Comparison of ENCODE assay signal across 8 cellular contexts in the genomic region with DNA sequence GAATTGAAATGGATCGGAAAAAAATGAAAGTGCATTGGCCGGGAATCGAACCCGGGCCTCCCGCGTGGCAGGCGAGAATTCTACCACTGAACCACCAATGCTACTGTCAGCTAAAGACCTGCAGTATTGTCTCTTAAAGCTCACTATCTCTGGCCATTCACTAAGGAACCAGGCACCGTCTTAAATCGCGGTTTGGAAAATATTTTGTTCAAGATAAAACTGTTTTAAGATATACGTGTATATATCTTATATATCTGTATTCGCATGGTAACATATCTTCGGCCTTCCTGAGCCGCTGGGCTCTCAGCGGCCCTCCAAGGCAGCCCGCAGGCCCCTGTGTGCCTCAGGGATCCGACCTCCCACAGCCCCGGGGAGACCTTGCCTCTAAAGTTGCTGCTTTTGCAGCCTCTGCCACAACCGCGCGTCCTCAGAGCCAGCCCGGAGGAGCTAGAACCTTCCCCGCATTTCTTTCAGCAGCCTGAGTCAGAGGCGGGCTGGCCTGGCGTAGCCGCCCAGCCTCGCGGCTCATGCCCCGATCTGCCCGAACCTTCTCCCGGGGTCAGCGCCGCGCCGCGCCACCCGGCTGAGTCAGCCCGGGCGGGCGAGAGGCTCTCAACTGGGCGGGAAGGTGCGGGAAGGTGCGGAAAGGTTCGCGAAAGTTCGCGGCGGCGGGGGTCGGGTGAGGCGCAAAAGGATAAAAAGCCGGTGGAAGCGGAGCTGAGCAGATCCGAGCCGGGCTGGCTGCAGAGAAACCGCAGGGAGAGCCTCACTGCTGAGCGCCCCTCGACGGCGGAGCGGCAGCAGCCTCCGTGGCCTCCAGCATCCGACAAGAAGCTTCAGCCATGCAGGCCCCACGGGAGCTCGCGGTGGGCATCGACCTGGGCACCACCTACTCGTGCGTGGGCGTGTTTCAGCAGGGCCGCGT. TPM values are rescaled to one million over a fixed set of nuclear protein-coding genes. Genes with fewer than 3 reads are reported as not detected.
DNase-seq lines count a peak whose midpoint lies in the region; ATAC-seq and TF ChIP-seq lines count a peak whose summit lies in the region.
"Not testable (repeated sequence)": the region's sequence is repeated elsewhere in the genome, so short reads cannot be mapped to it uniquely, and the experiment has no call there.

HSPA6 (plus strand) TSS at position 724 of the 925 bp plus-strand sequence; CDS start at position 843, 119 bp downstream.

- H3K4me3 ChIP-seq in A673 (ENCODE audit: low read depth, low read length, poor library complexity, severe bottlenecking) (peak within 1 kb of the TSS; percentile 68), skin epidermis (peak within 1 kb of the TSS; percentile 42 to 80 (median 61))

- intact Hi-C loops in A673 (cut with micrococcal nuclease; ENCODE audit: unreplicated experiment) = not testable (repeated sequence)

- peak within 1 kb of the TSS; percentile 73 for H3K27ac ChIP-seq in A673 (ENCODE audit: low read depth, low read length, poor library complexity, severe bottlenecking)
- peak within 1 kb of the TSS; percentile 8 to 95 (median 83) for H3K27ac ChIP-seq in skin epidermis

- H3K9me3 ChIP-seq in A673 (ENCODE audit: low read depth, low read length, poor library complexity, severe bottlenecking) = not testable (repeated sequence)

- POLR2A ChIA-PET in A673 (lab: Charles Lee; ENCODE audit: low non-redundant PET) = not testable (repeated sequence)

- BruUV-seq in A673 (replicated peaks; lab: Mats Ljungman, UMichigan) = not testable (repeated sequence)

- H3K27me3 ChIP-seq in A673 (replicated peaks; ENCODE audit: insufficient read depth, low read depth, low read length, poor library complexity) = not testable (repeated sequence)

- CTCF ChIA-PET in A673 (lab: Charles Lee) = not testable (repeated sequence)

- H3K4me1 ChIP-seq in A673 (ENCODE audit: insufficient read depth, low read length, poor library complexity, severe bottlenecking) = not testable (repeated sequence)

- DNase-seq in A673 (ENCODE audit: low spot score) (peak; percentile 81), NCI-H524 (lab: John Stamatoyannopoulos, UW) (peak; percentile 26 to 44), cerebellar cortex (ENCODE audit: low spot score) (peak; percentile 91), inferior parietal cortex (ENCODE audit: extremely low spot score) (peak; percentile 97)
- DNase-seq in activated CD4-positive, alpha-beta T cell treated with anti-CD3 and anti-CD28 coated beads for 4 hours = peak; percentile 64 to 82

- not testable (repeated sequence) for TF ChIP-seq CTCF in A673 (conservative IDR thresholded peaks at IDR 0.05; ENCODE audit: low read depth, low read length)

- not testable (repeated sequence) for H3K36me3 ChIP-seq in A673 (ENCODE audit: insufficient read depth, low read length, poor library complexity, severe bottlenecking)

- peak; percentile 79 for ATAC-seq in GM18870 (IDR thresholded peaks at IDR 0.05; ENCODE audit: unreplicated experiment)
- ATAC-seq in HG03432 (IDR thresholded peaks at IDR 0.05; ENCODE audit: unreplicated experiment) = peak; percentile 68

RNA-seq across cellular contexts. Expression of gene HSPA6, which starts in this region (rescaled TPM):
- 0.28 and 0.37 TPM in 2 replicates for total RNA-seq in A673 (2021)

Comparison
In these comparisons a context has a peak if more than half of its experiments do, and no peak if none do; other contexts are left out.
1. Peak in every context shown above with its lines: DNase-seq, ATAC-seq, H3K4me3 ChIP-seq and H3K27ac ChIP-seq.
2. Peak in DNase-seq, H3K4me3 ChIP-seq and H3K27ac ChIP-seq in A673; RNA of the gene not detected or under 1 TPM.
3. DNase-seq: peak in every context shown above with its lines; median percentile 97 in inferior parietal cortex; 91 in cerebellar cortex; 81 in A673; 73 in activated CD4-positive, alpha-beta T cell treated with anti-CD3 and anti-CD28 coated beads for 4 hours; 35 in NCI-H524.